In genomic region chr1:176090766-176091165, GRCh38 we compare ENCODE assay signal across 26 cellular contexts.
"Had no signal": no experiment of that assay in that cellular context is flagged by ENCODE, and none has a peak within 500 bp of the region (broad histone marks: within the 10 kb centered on the region; RNA-seq: fewer than 3 reads in every experiment).

No MANE protein-coding gene starts in this region.

- H3K4me1 Mint-ChIP-seq: memory B cell had no signal

- H3K4me3 ChIP-seq: dorsolateral prefrontal cortex, esophagus muscularis mucosa, gastroesophageal sphincter, heart left ventricle, hepatocyte, lung, prostate gland, right atrium auricular region, sigmoid colon, stomach, thyroid gland, vagina had no signal

- H3K9me3 Mint-ChIP-seq: natural killer cell; stimulated activated effector memory CD8-positive, alpha-beta T cell treated with anti-CD3 and anti-CD28 coated beads, Interleukin-12 subunit alpha, Interleukin-12 subunit beta, amount 100 ng/mL, for 72 hours had no signal

- H3K27me3 Mint-ChIP-seq: memory B cell had no signal

- H3K4me2 ChIP-seq: hepatocyte had no signal

- H3K4me1 ChIP-seq: esophagus muscularis mucosa, foreskin keratinocyte, gastroesophageal sphincter, heart left ventricle, prostate gland, right atrium auricular region, stomach, thyroid gland had no signal

- H3K27ac Mint-ChIP-seq: endodermal cell; memory B cell; natural killer cell; stimulated activated effector memory CD8-positive, alpha-beta T cell treated with anti-CD3 and anti-CD28 coated beads, Interleukin-12 subunit alpha, Interleukin-12 subunit beta, amount 100 ng/mL, for 72 hours had no signal

- ATAC-seq: foreskin keratinocyte; gastroesophageal sphincter; heart left ventricle; left lobe of liver; natural killer cell; stimulated activated effector memory CD8-positive, alpha-beta T cell treated with anti-CD3 and anti-CD28 coated beads, Interleukin-12 subunit alpha, Interleukin-12 subunit beta, amount 100 ng/mL, for 72 hours had no signal

- H3K27ac ChIP-seq: dorsolateral prefrontal cortex, epithelial cell of prostate, esophagus muscularis mucosa, foreskin keratinocyte, gastroesophageal sphincter, heart left ventricle, hepatocyte, prostate gland, right atrium auricular region, sigmoid colon, stomach, thyroid gland, vagina had no signal

- DNase-seq: dorsolateral prefrontal cortex; effector CD4-positive, alpha-beta T cell; endodermal cell; foreskin keratinocyte; heart left ventricle; kidney; natural killer cell; nucleus accumbens; sigmoid colon; stimulated activated CD4-positive, alpha-beta T cell treated with anti-CD3 and anti-CD28 coated beads, Interleukin-2, amount 100 ng/mL, for 24 hours; stimulated activated CD4-positive, alpha-beta T cell treated with anti-CD3 and anti-CD28 coated beads, Interleukin-4, amount 100 ng/mL, for 24 hours; stimulated activated naive CD4-positive, alpha-beta T cell treated with Interleukin-2 at 50 U/mL for 16 hours; stomach; thyroid gland; trophoblast cell had no signal

- H3K36me3 ChIP-seq: prostate gland, right atrium auricular region, sigmoid colon, thyroid gland had no signal

- FAIRE-seq: kidney had no signal

- H2AFZ ChIP-seq: hepatocyte had no signal

- H3K27me3 ChIP-seq: dorsolateral prefrontal cortex, esophagus muscularis mucosa, foreskin keratinocyte, gastroesophageal sphincter, heart left ventricle, hepatocyte, right atrium auricular region, sigmoid colon, stomach, thyroid gland, vagina had no signal

- H3K9me3 ChIP-seq: esophagus muscularis mucosa, gastroesophageal sphincter, prostate gland, right atrium auricular region, sigmoid colon, thyroid gland, vagina had no signal

- H3K4me3 Mint-ChIP-seq: endodermal cell; memory B cell; natural killer cell; stimulated activated effector memory CD8-positive, alpha-beta T cell treated with anti-CD3 and anti-CD28 coated beads, Interleukin-12 subunit alpha, Interleukin-12 subunit beta, amount 100 ng/mL, for 72 hours had no signal
